1 cellular context compared by ENCODE assay signal in the genomic region with DNA sequence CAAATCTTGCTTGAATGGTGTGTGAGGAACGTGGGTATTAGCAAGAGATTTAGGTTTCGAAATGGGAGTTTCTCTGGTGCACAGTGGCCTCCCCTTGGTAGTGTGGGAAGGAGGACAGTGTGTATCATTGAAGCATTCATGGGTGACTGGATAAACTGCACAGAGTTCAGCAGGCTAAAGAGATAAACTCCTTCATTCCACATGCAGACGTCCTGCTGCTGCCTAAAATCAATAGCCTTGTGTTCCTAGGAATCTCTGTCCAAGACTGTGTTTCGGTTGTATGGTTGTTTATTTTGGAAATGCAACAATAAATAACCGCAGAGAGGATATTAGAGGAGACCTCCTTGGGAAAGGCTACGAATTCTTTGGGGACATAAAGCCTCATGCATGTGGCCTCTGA.
TF ChIP-seq lines count a peak whose summit lies in the region.

No MANE protein-coding gene starts in this region.

TF ChIP-seq in GM23338, 12 proteins besides CTCF, POLR2A, EP300 and RAD21 (continued from another document):
- TF ChIP-seq, protein P1, sequence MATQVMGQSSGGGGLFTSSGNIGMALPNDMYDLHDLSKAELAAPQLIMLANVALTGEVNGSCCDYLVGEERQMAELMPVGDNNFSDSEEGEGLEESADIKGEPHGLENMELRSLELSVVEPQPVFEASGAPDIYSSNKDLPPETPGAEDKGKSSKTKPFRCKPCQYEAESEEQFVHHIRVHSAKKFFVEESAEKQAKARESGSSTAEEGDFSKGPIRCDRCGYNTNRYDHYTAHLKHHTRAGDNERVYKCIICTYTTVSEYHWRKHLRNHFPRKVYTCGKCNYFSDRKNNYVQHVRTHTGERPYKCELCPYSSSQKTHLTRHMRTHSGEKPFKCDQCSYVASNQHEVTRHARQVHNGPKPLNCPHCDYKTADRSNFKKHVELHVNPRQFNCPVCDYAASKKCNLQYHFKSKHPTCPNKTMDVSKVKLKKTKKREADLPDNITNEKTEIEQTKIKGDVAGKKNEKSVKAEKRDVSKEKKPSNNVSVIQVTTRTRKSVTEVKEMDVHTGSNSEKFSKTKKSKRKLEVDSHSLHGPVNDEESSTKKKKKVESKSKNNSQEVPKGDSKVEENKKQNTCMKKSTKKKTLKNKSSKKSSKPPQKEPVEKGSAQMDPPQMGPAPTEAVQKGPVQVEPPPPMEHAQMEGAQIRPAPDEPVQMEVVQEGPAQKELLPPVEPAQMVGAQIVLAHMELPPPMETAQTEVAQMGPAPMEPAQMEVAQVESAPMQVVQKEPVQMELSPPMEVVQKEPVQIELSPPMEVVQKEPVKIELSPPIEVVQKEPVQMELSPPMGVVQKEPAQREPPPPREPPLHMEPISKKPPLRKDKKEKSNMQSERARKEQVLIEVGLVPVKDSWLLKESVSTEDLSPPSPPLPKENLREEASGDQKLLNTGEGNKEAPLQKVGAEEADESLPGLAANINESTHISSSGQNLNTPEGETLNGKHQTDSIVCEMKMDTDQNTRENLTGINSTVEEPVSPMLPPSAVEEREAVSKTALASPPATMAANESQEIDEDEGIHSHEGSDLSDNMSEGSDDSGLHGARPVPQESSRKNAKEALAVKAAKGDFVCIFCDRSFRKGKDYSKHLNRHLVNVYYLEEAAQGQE (IDR thresholded peaks at IDR 0.05; ENCODE audit: unreplicated experiment), result no peak
- TF ChIP-seq, protein P2, sequence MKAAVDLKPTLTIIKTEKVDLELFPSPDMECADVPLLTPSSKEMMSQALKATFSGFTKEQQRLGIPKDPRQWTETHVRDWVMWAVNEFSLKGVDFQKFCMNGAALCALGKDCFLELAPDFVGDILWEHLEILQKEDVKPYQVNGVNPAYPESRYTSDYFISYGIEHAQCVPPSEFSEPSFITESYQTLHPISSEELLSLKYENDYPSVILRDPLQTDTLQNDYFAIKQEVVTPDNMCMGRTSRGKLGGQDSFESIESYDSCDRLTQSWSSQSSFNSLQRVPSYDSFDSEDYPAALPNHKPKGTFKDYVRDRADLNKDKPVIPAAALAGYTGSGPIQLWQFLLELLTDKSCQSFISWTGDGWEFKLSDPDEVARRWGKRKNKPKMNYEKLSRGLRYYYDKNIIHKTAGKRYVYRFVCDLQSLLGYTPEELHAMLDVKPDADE (IDR thresholded peaks at IDR 0.05), result no peak
- TF ChIP-seq, protein P3, sequence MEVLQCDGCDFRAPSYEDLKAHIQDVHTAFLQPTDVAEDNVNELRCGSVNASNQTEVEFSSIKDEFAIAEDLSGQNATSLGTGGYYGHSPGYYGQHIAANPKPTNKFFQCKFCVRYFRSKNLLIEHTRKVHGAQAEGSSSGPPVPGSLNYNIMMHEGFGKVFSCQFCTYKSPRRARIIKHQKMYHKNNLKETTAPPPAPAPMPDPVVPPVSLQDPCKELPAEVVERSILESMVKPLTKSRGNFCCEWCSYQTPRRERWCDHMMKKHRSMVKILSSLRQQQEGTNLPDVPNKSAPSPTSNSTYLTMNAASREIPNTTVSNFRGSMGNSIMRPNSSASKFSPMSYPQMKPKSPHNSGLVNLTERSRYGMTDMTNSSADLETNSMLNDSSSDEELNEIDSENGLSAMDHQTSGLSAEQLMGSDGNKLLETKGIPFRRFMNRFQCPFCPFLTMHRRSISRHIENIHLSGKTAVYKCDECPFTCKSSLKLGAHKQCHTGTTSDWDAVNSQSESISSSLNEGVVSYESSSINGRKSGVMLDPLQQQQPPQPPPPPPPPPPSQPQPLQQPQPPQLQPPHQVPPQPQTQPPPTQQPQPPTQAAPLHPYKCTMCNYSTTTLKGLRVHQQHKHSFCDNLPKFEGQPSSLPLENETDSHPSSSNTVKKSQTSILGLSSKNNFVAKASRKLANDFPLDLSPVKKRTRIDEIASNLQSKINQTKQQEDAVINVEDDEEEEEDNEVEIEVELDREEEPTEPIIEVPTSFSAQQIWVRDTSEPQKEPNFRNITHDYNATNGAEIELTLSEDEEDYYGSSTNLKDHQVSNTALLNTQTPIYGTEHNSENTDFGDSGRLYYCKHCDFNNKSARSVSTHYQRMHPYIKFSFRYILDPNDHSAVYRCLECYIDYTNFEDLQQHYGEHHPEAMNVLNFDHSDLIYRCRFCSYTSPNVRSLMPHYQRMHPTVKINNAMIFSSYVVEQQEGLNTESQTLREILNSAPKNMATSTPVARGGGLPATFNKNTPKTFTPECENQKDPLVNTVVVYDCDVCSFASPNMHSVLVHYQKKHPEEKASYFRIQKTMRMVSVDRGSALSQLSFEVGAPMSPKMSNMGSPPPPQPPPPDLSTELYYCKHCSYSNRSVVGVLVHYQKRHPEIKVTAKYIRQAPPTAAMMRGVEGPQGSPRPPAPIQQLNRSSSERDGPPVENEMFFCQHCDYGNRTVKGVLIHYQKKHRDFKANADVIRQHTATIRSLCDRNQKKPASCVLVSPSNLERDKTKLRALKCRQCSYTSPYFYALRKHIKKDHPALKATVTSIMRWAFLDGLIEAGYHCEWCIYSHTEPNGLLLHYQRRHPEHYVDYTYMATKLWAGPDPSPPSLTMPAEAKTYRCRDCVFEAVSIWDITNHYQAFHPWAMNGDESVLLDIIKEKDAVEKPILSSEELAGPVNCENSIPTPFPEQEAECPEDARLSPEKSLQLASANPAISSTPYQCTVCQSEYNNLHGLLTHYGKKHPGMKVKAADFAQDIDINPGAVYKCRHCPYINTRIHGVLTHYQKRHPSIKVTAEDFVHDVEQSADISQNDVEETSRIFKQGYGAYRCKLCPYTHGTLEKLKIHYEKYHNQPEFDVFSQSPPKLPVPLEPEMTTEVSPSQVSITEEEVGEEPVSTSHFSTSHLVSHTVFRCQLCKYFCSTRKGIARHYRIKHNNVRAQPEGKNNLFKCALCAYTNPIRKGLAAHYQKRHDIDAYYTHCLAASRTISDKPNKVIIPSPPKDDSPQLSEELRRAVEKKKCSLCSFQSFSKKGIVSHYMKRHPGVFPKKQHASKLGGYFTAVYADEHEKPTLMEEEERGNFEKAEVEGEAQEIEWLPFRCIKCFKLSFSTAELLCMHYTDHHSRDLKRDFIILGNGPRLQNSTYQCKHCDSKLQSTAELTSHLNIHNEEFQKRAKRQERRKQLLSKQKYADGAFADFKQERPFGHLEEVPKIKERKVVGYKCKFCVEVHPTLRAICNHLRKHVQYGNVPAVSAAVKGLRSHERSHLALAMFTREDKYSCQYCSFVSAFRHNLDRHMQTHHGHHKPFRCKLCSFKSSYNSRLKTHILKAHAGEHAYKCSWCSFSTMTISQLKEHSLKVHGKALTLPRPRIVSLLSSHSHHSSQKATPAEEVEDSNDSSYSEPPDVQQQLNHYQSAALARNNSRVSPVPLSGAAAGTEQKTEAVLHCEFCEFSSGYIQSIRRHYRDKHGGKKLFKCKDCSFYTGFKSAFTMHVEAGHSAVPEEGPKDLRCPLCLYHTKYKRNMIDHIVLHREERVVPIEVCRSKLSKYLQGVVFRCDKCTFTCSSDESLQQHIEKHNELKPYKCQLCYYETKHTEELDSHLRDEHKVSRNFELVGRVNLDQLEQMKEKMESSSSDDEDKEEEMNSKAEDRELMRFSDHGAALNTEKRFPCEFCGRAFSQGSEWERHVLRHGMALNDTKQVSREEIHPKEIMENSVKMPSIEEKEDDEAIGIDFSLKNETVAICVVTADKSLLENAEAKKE (CRISPR knock-in tag; IDR thresholded peaks at IDR 0.05), result no peak
- TF ChIP-seq ZNF114 (CRISPR knock-in tag; IDR thresholded peaks at IDR 0.05), result no peak
- no peak for TF ChIP-seq EZH2phosphoT487 (IDR thresholded peaks at IDR 0.05; ENCODE audit: unreplicated experiment)
- TF ChIP-seq STAT1 (IDR thresholded peaks at IDR 0.05; ENCODE audit: unreplicated experiment), result no peak
TF ChIP-seq in GM23338: peak in this region for 0.
